Comparison of ENCODE assay signal across 25 cellular contexts in genomic region chr9:108750656-108751175, GRCh38.
"Had no signal": no experiment of that assay in that cellular context is flagged by ENCODE, and none has a peak within 500 bp of the region (broad histone marks: within the 10 kb centered on the region; RNA-seq: fewer than 3 reads in every experiment).

No MANE protein-coding gene starts in this region.

- H3K27me3 ChIP-seq: left lung, pancreas, sigmoid colon, spleen, suprapubic skin, uterus had no signal

- H3K9me3 ChIP-seq: left lung, lower lobe of right lung, pancreas, prostate gland, sigmoid colon, suprapubic skin, thoracic aorta, tibial artery, uterus had no signal

- H3K27ac ChIP-seq: left lung, lower lobe of right lung, pancreas, prostate gland, sigmoid colon, spleen, suprapubic skin, thoracic aorta, tibial artery, uterus had no signal

- H3K4me1 ChIP-seq: left lung, lower lobe of right lung, pancreas, prostate gland, sigmoid colon, spleen, suprapubic skin, tibial artery, uterus had no signal

- H3K36me3 ChIP-seq: left lung, lower lobe of right lung, pancreas, prostate gland, sigmoid colon, spleen, suprapubic skin, thoracic aorta, tibial artery, uterus had no signal

- FAIRE-seq: islet of Langerhans, kidney, pancreas, small intestine had no signal

- H3K4me3 ChIP-seq: left lung, lower lobe of right lung, pancreas, prostate gland, sigmoid colon, spleen, suprapubic skin, thoracic aorta, tibial artery, uterus had no signal

- DNase-seq: immature natural killer cell; kidney; left colon; left lung; lower lobe of right lung; mammary epithelial cell; mesenchymal stem cell; naive thymus-derived CD8-positive, alpha-beta T cell; nucleus accumbens; pancreas; posterior cingulate gyrus; retina; right cardiac atrium; sigmoid colon; small intestine; spleen; stimulated activated CD4-positive, alpha-beta T cell treated with anti-CD3 and anti-CD28 coated beads, Interleukin-4, amount 100 ng/mL, for 24 hours; stimulated activated naive CD4-positive, alpha-beta T cell; tibial artery; uterus had no signal

- ATAC-seq: left colon; left lung; lower lobe of right lung; naive thymus-derived CD8-positive, alpha-beta T cell; pancreas; right cardiac atrium; stimulated activated effector memory CD8-positive, alpha-beta T cell treated with anti-CD3 and anti-CD28 coated beads, Interleukin-12 subunit alpha, Interleukin-12 subunit beta, amount 100 ng/mL, for 72 hours had no signal
